9 cellular contexts compared by ENCODE assay signal in genomic region chr2:232502901-232503791, GRCh38. TPM values are rescaled to one million over a fixed set of nuclear protein-coding genes. Genes with fewer than 3 reads are reported as not detected.
DNase-seq lines count a peak whose midpoint lies in the region; ATAC-seq, FAIRE-seq and TF ChIP-seq lines count a peak whose summit lies in the region.
"Had no signal": no experiment of that assay in that cellular context is flagged by ENCODE, and none has a peak within 500 bp of the region (broad histone marks: within the 10 kb centered on the region; RNA-seq: fewer than 3 reads in every experiment).

No MANE protein-coding gene starts in this region.

- H3K9me3 Mint-ChIP-seq in activated T-helper 1 cell treated with anti-CD3 and anti-CD28 coated beads, Interleukin-12 subunit alpha, Interleukin-12 subunit beta, Interleukin-2, Interleukin-4 antibody, amounts not matched to agents 30 ng/mL and 10 ng/mL and 1 ng/mL, durations not matched to agents 14 hours and 24 hours and 36 hours = no peaks in the 10 kb centered on the region

- H3K27ac ChIP-seq in gastroesophageal sphincter (peak overlapping the region in 3 of 4 donors; percentile 18 to 78 (median 35)), parathyroid adenoma (no peak overlapping the region)
- H3K27ac ChIP-seq: C4-2B had no signal

- peaks cover 50% of the 10 kb centered on the region for H3K27me3 Mint-ChIP-seq in activated T-helper 1 cell treated with anti-CD3 and anti-CD28 coated beads, Interleukin-12 subunit alpha, Interleukin-12 subunit beta, Interleukin-2, Interleukin-4 antibody, amounts not matched to agents 30 ng/mL and 10 ng/mL and 1 ng/mL, durations not matched to agents 14 hours and 24 hours and 36 hours (ENCODE audit: insufficient read depth)

- intact Hi-C loops in activated T-helper 1 cell treated with anti-CD3 and anti-CD28 coated beads, Interleukin-12 subunit alpha, Interleukin-12 subunit beta, Interleukin-2, Interleukin-4 antibody, amounts not matched to agents 30 ng/mL and 10 ng/mL and 1 ng/mL, durations not matched to agents 14 hours and 24 hours and 36 hours (cut with micrococcal nuclease) = no loop called here

- H3K79me2 ChIP-seq in parathyroid adenoma = no peaks in the 10 kb centered on the region

- TF ChIP-seq EP300 in gastroesophageal sphincter (IDR thresholded peaks at IDR 0.05) = no peak

- no peaks in the 10 kb centered on the region for H3K36me3 Mint-ChIP-seq in activated T-helper 1 cell treated with anti-CD3 and anti-CD28 coated beads, Interleukin-12 subunit alpha, Interleukin-12 subunit beta, Interleukin-2, Interleukin-4 antibody, amounts not matched to agents 30 ng/mL and 10 ng/mL and 1 ng/mL, durations not matched to agents 14 hours and 24 hours and 36 hours (ENCODE audit: low read depth)

- 0 to 4% methylated on average over 1 to 11 of the region's 76 CpGs for WGBS in gastroesophageal sphincter (ENCODE audit: low coverage in 1 of 2), 2 donors

- H3K36me3 ChIP-seq in gastroesophageal sphincter = no peaks in the 10 kb centered on the region
- no peaks in the 10 kb centered on the region for H3K36me3 ChIP-seq in parathyroid adenoma (ENCODE audit: control insufficient read depth, insufficient read depth, low read length)

- peak overlapping the region; percentile 45 for H3K4me3 Mint-ChIP-seq in activated T-helper 1 cell treated with anti-CD3 and anti-CD28 coated beads, Interleukin-12 subunit alpha, Interleukin-12 subunit beta, Interleukin-2, Interleukin-4 antibody, amounts not matched to agents 30 ng/mL and 10 ng/mL and 1 ng/mL, durations not matched to agents 14 hours and 24 hours and 36 hours

- H2AFZ ChIP-seq in parathyroid adenoma = peak overlapping the region; percentile 84

- no peak overlapping the region for H3K27ac Mint-ChIP-seq in activated T-helper 1 cell treated with anti-CD3 and anti-CD28 coated beads, Interleukin-12 subunit alpha, Interleukin-12 subunit beta, Interleukin-2, Interleukin-4 antibody, amounts not matched to agents 30 ng/mL and 10 ng/mL and 1 ng/mL, durations not matched to agents 14 hours and 24 hours and 36 hours

- H3K4me2 ChIP-seq in parathyroid adenoma (ENCODE audit: low read length) = peak overlapping the region; percentile 65

- DNase-seq in NCI-H2196 (lab: John Stamatoyannopoulos, UW; ENCODE audit: unreplicated experiment) = peak; percentile 32
- DNase-seq in NCI-H2196 treated with DMSO at 0.1 percent for 48 hours (lab: John Stamatoyannopoulos, UW; ENCODE audit: unreplicated experiment) = no peak
- DNase-seq in activated T-helper 1 cell treated with anti-CD3 and anti-CD28 coated beads, Interleukin-12 subunit alpha, Interleukin-12 subunit beta, Interleukin-2, Interleukin-4 antibody, amounts not matched to agents 30 ng/mL and 10 ng/mL and 1 ng/mL, durations not matched to agents 14 hours and 24 hours and 36 hours (ENCODE audit: low spot score) = no peak
- DNase-seq in GM19239 (ENCODE audit: insufficient read length, low spot score) = no peak

- H3K9me3 ChIP-seq in gastroesophageal sphincter (no peaks in the 10 kb centered on the region), parathyroid adenoma (ENCODE audit: control insufficient read depth, low read length) (no peaks in the 10 kb centered on the region)

- peaks cover 5% of the 10 kb centered on the region for H3K4me1 Mint-ChIP-seq in activated T-helper 1 cell treated with anti-CD3 and anti-CD28 coated beads, Interleukin-12 subunit alpha, Interleukin-12 subunit beta, Interleukin-2, Interleukin-4 antibody, amounts not matched to agents 30 ng/mL and 10 ng/mL and 1 ng/mL, durations not matched to agents 14 hours and 24 hours and 36 hours (ENCODE audit: low read depth)

- H3K9ac ChIP-seq in parathyroid adenoma = no peak overlapping the region

- TF ChIP-seq POLR2A in gastroesophageal sphincter (IDR thresholded peaks at IDR 0.05) = no peak

- peaks cover 0 to 23% (median 3%) of the 10 kb centered on the region in 3 donors for H3K4me1 ChIP-seq in gastroesophageal sphincter
- H3K4me1 ChIP-seq in parathyroid adenoma = no peaks in the 10 kb centered on the region

- peak; percentile 63 for ATAC-seq in gastroesophageal sphincter
- no peak for ATAC-seq in HG02852 (IDR thresholded peaks at IDR 0.05; ENCODE audit: unreplicated experiment)
- ATAC-seq in HG02763 (IDR thresholded peaks at IDR 0.05; ENCODE audit: unreplicated experiment) = no peak

- TF ChIP-seq CTCF in gastroesophageal sphincter (IDR thresholded peaks at IDR 0.05) = peak in 1 of 4 experiments; percentile 1
- TF ChIP-seq CTCF in parathyroid adenoma (IDR thresholded peaks at IDR 0.05) = no peak

- no peak for FAIRE-seq in GM19239 (lab: Jason Lieb, UNC)

- H3K4me3 ChIP-seq in gastroesophageal sphincter (peak overlapping the region; percentile 43 to 68), parathyroid adenoma (ENCODE audit: low read depth, low read length) (peak overlapping the region; percentile 25)

- H3K27me3 ChIP-seq in gastroesophageal sphincter (peaks cover 22% of the 10 kb centered on the region), parathyroid adenoma (ENCODE audit: control insufficient read depth, insufficient read depth, low read length) (no peaks in the 10 kb centered on the region)

RNA-seq across cellular contexts. Expression of gene ECEL1, which starts 15.5 kb away (rescaled TPM):
- total RNA-seq in activated T-helper 1 cell treated with anti-CD3 and anti-CD28 coated beads, Interleukin-12 subunit alpha, Interleukin-12 subunit beta, Interleukin-2, Interleukin-4 antibody, amounts not matched to agents 30 ng/mL and 10 ng/mL and 1 ng/mL, durations not matched to agents 14 hours and 24 hours and 36 hours = 0.12 TPM in 1 of 2 replicates, not detected in the other
- 1 to 10 TPM in 2 of 4 donors, not detected in 2; 1.1 to 1.4 TPM for total RNA-seq in gastroesophageal sphincter

RNA-seq across cellular contexts. Expression of gene PRSS56, which starts 17.0 kb away (rescaled TPM):
- not detected in 2 replicates for total RNA-seq in activated T-helper 1 cell treated with anti-CD3 and anti-CD28 coated beads, Interleukin-12 subunit alpha, Interleukin-12 subunit beta, Interleukin-2, Interleukin-4 antibody, amounts not matched to agents 30 ng/mL and 10 ng/mL and 1 ng/mL, durations not matched to agents 14 hours and 24 hours and 36 hours
- not detected for total RNA-seq in gastroesophageal sphincter

RNA-seq across cellular contexts. Expression of gene CHRND, which starts 22.8 kb away (rescaled TPM):
- total RNA-seq in activated T-helper 1 cell treated with anti-CD3 and anti-CD28 coated beads, Interleukin-12 subunit alpha, Interleukin-12 subunit beta, Interleukin-2, Interleukin-4 antibody, amounts not matched to agents 30 ng/mL and 10 ng/mL and 1 ng/mL, durations not matched to agents 14 hours and 24 hours and 36 hours = not detected in 2 replicates
- total RNA-seq in gastroesophageal sphincter = not detected

RNA-seq across cellular contexts. Expression of gene CHRNG, which starts 36.3 kb away (rescaled TPM):
- total RNA-seq in activated T-helper 1 cell treated with anti-CD3 and anti-CD28 coated beads, Interleukin-12 subunit alpha, Interleukin-12 subunit beta, Interleukin-2, Interleukin-4 antibody, amounts not matched to agents 30 ng/mL and 10 ng/mL and 1 ng/mL, durations not matched to agents 14 hours and 24 hours and 36 hours = not detected in 2 replicates
- not detected for total RNA-seq in gastroesophageal sphincter

RNA-seq across cellular contexts. Expression of gene ALPI, which starts 47.2 kb away (rescaled TPM):
- not detected in 2 replicates for total RNA-seq in activated T-helper 1 cell treated with anti-CD3 and anti-CD28 coated beads, Interleukin-12 subunit alpha, Interleukin-12 subunit beta, Interleukin-2, Interleukin-4 antibody, amounts not matched to agents 30 ng/mL and 10 ng/mL and 1 ng/mL, durations not matched to agents 14 hours and 24 hours and 36 hours
- total RNA-seq in gastroesophageal sphincter = not detected
